Comparison of ENCODE assay signal across 20 cellular contexts in genomic region chr11:120192831-120193625, GRCh38. TPM values are rescaled to one million over a fixed set of nuclear protein-coding genes. Genes with fewer than 3 reads are reported as not detected.
A peak's percentile ranks its signal among the peaks of the same experiment; 100 is the strongest.
DNase-seq lines count a peak whose midpoint lies in the region; ATAC-seq lines count a peak whose summit lies in the region.
"Had no signal": no experiment of that assay in that cellular context is flagged by ENCODE, and none has a peak within 500 bp of the region (broad histone marks: within the 10 kb centered on the region; RNA-seq: fewer than 3 reads in every experiment).

No MANE protein-coding gene starts in this region.

- H3K4me1 Mint-ChIP-seq in activated CD8-positive, alpha-beta memory T cell treated with anti-CD3 and anti-CD28 coated beads, Interleukin-2, amount 10 ng/mL, durations not matched to agents 7 days and 5 days, result no peaks in the 10 kb centered on the region

- no peaks in the 10 kb centered on the region for H3K27me3 ChIP-seq in duodenal mucosa (ENCODE audit: control insufficient read depth in 1 of 2, insufficient read depth in 2 of 2, low read length in 2 of 2)

- DNase-seq in DMS79 treated with DMSO at 0.1 percent for 48 hours (lab: John Stamatoyannopoulos, UW) (peak; percentile 56), mucosa of gallbladder (ENCODE audit: low spot score) (peak; percentile 34), posterior vena cava (ENCODE audit: low spot score) (peak; percentile 75), RPMI8226 (no peak)
- DNase-seq in activated CD4-positive, alpha-beta T cell treated with anti-CD3 and anti-CD28 coated beads, Interleukin-2, amount 50 U/mL, for 48 hours, result no peak
- no peak for DNase-seq in activated CD8-positive, alpha-beta memory T cell treated with anti-CD3 and anti-CD28 coated beads, Interleukin-2, amount 10 ng/mL, durations not matched to agents 7 days and 5 days
- DNase-seq: Caco-2; CD4-positive, alpha-beta T cell; DMS153; EL; GOT3; NCI-H1092 treated with DMSO at 0.1 percent for 48 hours; NCI-H146; NCI-H2029 treated with DMSO at 0.1 percent for 48 hours; NCI-H2171; NCI-H526 treated with DMSO at 0.1 percent for 48 hours; SHP77 treated with DMSO at 0.1 percent for 48 hours had no signal

- no peak overlapping the region for H3K27ac Mint-ChIP-seq in activated CD8-positive, alpha-beta memory T cell treated with anti-CD3 and anti-CD28 coated beads, Interleukin-2, amount 10 ng/mL, durations not matched to agents 7 days and 5 days
- H3K27ac Mint-ChIP-seq: CD4-positive, alpha-beta T cell had no signal

- no peak overlapping the region for H3K9ac ChIP-seq in duodenal mucosa (ENCODE audit: low read depth in 1 of 2, low read length in 2 of 2)

- H3K4me3 ChIP-seq in duodenal mucosa (ENCODE audit: low read depth in 1 of 2, low read length in 2 of 2), result no peak overlapping the region
- H3K4me3 ChIP-seq: A549 had no signal

- peak overlapping the region; percentile 43 for H3K27ac ChIP-seq in duodenal mucosa (ENCODE audit: low read depth, low read length)
- H3K27ac ChIP-seq: A549 had no signal

- H3K9me3 Mint-ChIP-seq in activated CD8-positive, alpha-beta memory T cell treated with anti-CD3 and anti-CD28 coated beads, Interleukin-2, amount 10 ng/mL, durations not matched to agents 7 days and 5 days (ENCODE audit: low read depth), result no peaks in the 10 kb centered on the region
- H3K9me3 Mint-ChIP-seq: CD4-positive, alpha-beta T cell had no signal

- H3K9me3 ChIP-seq in duodenal mucosa (ENCODE audit: control insufficient read depth in 1 of 2, low read length in 2 of 2), result no peaks in the 10 kb centered on the region
- H3K9me3 ChIP-seq: A549 had no signal

- no peaks in the 10 kb centered on the region for H3K36me3 Mint-ChIP-seq in activated CD8-positive, alpha-beta memory T cell treated with anti-CD3 and anti-CD28 coated beads, Interleukin-2, amount 10 ng/mL, durations not matched to agents 7 days and 5 days

- H3K36me3 ChIP-seq in duodenal mucosa (ENCODE audit: control insufficient read depth in 1 of 2, insufficient read depth in 2 of 2, low read length in 2 of 2), result no peaks in the 10 kb centered on the region

- no peaks in the 10 kb centered on the region for H3K27me3 Mint-ChIP-seq in activated CD8-positive, alpha-beta memory T cell treated with anti-CD3 and anti-CD28 coated beads, Interleukin-2, amount 10 ng/mL, durations not matched to agents 7 days and 5 days

- no peak overlapping the region for H3K4me3 Mint-ChIP-seq in activated CD8-positive, alpha-beta memory T cell treated with anti-CD3 and anti-CD28 coated beads, Interleukin-2, amount 10 ng/mL, durations not matched to agents 7 days and 5 days
- H3K4me3 Mint-ChIP-seq: CD4-positive, alpha-beta T cell had no signal

- intact Hi-C loops in posterior vena cava (cut with DNase I), result no loop called here

- CTCF ChIA-PET in activated CD8-positive, alpha-beta memory T cell treated with anti-CD3 and anti-CD28 coated beads, Interleukin-2, amount 10 ng/mL, durations not matched to agents 7 days and 5 days (lab: Charles Lee), result no interaction called here

- peaks cover 56 to 64% of the 10 kb centered on the region in 2 donors for H3K4me1 ChIP-seq in duodenal mucosa (ENCODE audit: control insufficient read depth in 1 of 2, insufficient read depth in 2 of 2, low read length in 2 of 2)
- H3K4me1 ChIP-seq: A549 had no signal

- ATAC-seq in activated CD8-positive, alpha-beta memory T cell treated with anti-CD3 and anti-CD28 coated beads, Interleukin-2, amount 10 ng/mL, durations not matched to agents 7 days and 5 days, result no peak
- ATAC-seq: A549 had no signal

RNA-seq across cellular contexts. Expression of gene OAF, which starts 17.8 kb away (rescaled TPM):
- total RNA-seq in mucosa of gallbladder (123 TPM), posterior vena cava (10 to 100 TPM; 44.1 to 82.6 TPM)
- total RNA-seq in activated CD8-positive, alpha-beta memory T cell treated with anti-CD3 and anti-CD28 coated beads, Interleukin-2, amount 10 ng/mL, durations not matched to agents 7 days and 5 days, result 10 to 100 TPM in 1 of 2 experiments, 1 to 10 TPM in 1; 6.5 to 10.5 TPM

RNA-seq across cellular contexts. Expression of gene POU2F3, which starts 46.9 kb away (rescaled TPM):
- total RNA-seq in mucosa of gallbladder (6.5 TPM), posterior vena cava (under 1 TPM; 0.19 to 0.33 TPM)
- total RNA-seq in activated CD8-positive, alpha-beta memory T cell treated with anti-CD3 and anti-CD28 coated beads, Interleukin-2, amount 10 ng/mL, durations not matched to agents 7 days and 5 days, result not detected
- total RNA-seq: Caco-2; CD4-positive, alpha-beta T cell had no signal

RNA-seq across cellular contexts. Expression of gene TRIM29, which starts 55.1 kb away (rescaled TPM):
- total RNA-seq in mucosa of gallbladder (13.5 TPM), posterior vena cava (1 to 10 TPM; 8.5 to 8.7 TPM)
- not detected for total RNA-seq in activated CD8-positive, alpha-beta memory T cell treated with anti-CD3 and anti-CD28 coated beads, Interleukin-2, amount 10 ng/mL, durations not matched to agents 7 days and 5 days
- total RNA-seq: CD4-positive, alpha-beta T cell; OCI-LY7 had no signal

Comparison
In these comparisons a context has a peak if more than half of its experiments do, and no peak if none do; other contexts are left out.
1. DNase-seq: peak in DMS79 treated with DMSO at 0.1 percent for 48 hours (single experiment), mucosa of gallbladder (single experiment) and posterior vena cava (single experiment); none in activated CD4-positive, alpha-beta T cell treated with anti-CD3 and anti-CD28 coated beads, Interleukin-2, amount 50 U/mL, for 48 hours (0 of 2), RPMI8226 (single experiment) and activated CD8-positive, alpha-beta memory T cell treated with anti-CD3 and anti-CD28 coated beads, Interleukin-2, amount 10 ng/mL, durations not matched to agents 7 days and 5 days (single experiment).
2. RNA of gene TRIM29, which starts 55.1 kb away (total RNA-seq): 13.5 TPM in mucosa of gallbladder (single experiment) and 8.5 to 8.7 TPM in posterior vena cava; not detected in activated CD8-positive, alpha-beta memory T cell treated with anti-CD3 and anti-CD28 coated beads, Interleukin-2, amount 10 ng/mL, durations not matched to agents 7 days and 5 days; every median in the first group is over 4 times any median in the second.